In the genomic region with DNA sequence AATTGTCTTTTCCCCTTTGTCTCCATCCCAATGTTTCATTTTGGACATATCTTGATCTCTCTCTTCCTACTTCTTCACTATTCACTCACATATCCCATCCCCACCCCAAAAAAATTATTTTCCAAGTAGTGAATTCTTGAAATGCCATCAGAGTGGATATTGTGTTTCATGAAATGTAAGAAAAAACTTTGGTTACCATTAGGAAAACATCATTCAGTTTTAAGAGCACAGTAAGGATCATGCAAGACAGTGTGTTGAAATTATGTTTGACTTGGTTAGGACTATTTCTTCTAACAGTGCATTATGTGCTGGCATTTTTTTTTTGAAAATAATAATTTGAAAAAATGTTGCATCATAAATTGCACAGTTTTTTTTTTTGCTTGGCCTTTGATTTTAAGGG, we compare ENCODE assay signal across 25 cellular contexts. TPM values are rescaled to one million over a fixed set of nuclear protein-coding genes. Genes with fewer than 3 reads are reported as not detected.
DNase-seq lines count a peak whose midpoint lies in the region; ATAC-seq, FAIRE-seq and TF ChIP-seq lines count a peak whose summit lies in the region.
"Had no signal": no experiment of that assay in that cellular context is flagged by ENCODE, and none has a peak within 500 bp of the region (broad histone marks: within the 10 kb centered on the region; RNA-seq: fewer than 3 reads in every experiment).

No MANE protein-coding gene starts in this region.

- DNase-seq in cardiac muscle cell (ENCODE audit: low read depth in 1 of 2, low spot score in 1 of 2) (no peak), right atrium auricular region (ENCODE audit: low spot score) (no peak), nephron progenitor cell (no peak), smooth muscle cell (lab: John Stamatoyannopoulos, UW; ENCODE audit: unreplicated experiment) (no peak), pancreas (no peak)
- DNase-seq in activated naive CD4-positive, alpha-beta T cell treated with anti-CD3 and anti-CD28 coated beads for 36 hours = no peak
- DNase-seq: ACHN; AML-193; C1 segment of cervical spinal cord; Calu3; CD4-positive, alpha-beta memory T cell; COR-L47; DMS153; DND-41; GM23248; H7 had no signal

- H3K27me3 ChIP-seq in cardiac muscle cell (peaks cover 21% of the 10 kb centered on the region), right atrium auricular region (peaks cover 6 to 12% of the 10 kb centered on the region in 2 donors), smooth muscle cell (ENCODE audit: low read depth) (peaks cover 5% of the 10 kb centered on the region), pancreas (peaks cover 0 to 32% (median 7%) of the 10 kb centered on the region in 4 donors)

- H3K4me3 Mint-ChIP-seq in brain = peak overlapping the region in 4 of 5 experiments; percentile 8 to 72 (median 50)
- peak overlapping the region; percentile 12 for H3K4me3 Mint-ChIP-seq in nephron progenitor cell
- no peak overlapping the region for H3K4me3 Mint-ChIP-seq in activated naive CD4-positive, alpha-beta T cell treated with anti-CD3 and anti-CD28 coated beads for 36 hours
- H3K4me3 Mint-ChIP-seq: CD4-positive, alpha-beta memory T cell had no signal

- no peak overlapping the region for H3K27ac ChIP-seq in cardiac muscle cell
- no peak overlapping the region for H3K27ac ChIP-seq in right atrium auricular region
- no peak overlapping the region for H3K27ac ChIP-seq in smooth muscle cell (ENCODE audit: low read depth)
- H3K27ac ChIP-seq in pancreas = no peak overlapping the region
- H3K27ac ChIP-seq: 22Rv1, GM23248 had no signal

- H3K36me3 ChIP-seq in cardiac muscle cell = no peaks in the 10 kb centered on the region
- H3K36me3 ChIP-seq in right atrium auricular region = no peaks in the 10 kb centered on the region
- H3K36me3 ChIP-seq in smooth muscle cell (ENCODE audit: low read depth) = no peaks in the 10 kb centered on the region
- H3K36me3 ChIP-seq in pancreas = no peaks in the 10 kb centered on the region

- H3K4me3 ChIP-seq in cardiac muscle cell (peak overlapping the region; percentile 7), right atrium auricular region (no peak overlapping the region), smooth muscle cell (no peak overlapping the region), pancreas (no peak overlapping the region)
- H3K4me3 ChIP-seq: GM23248 had no signal

- peaks cover 69% of the 10 kb centered on the region for H3K27me3 Mint-ChIP-seq in brain
- peaks cover 5% of the 10 kb centered on the region for H3K27me3 Mint-ChIP-seq in nephron progenitor cell (ENCODE audit: low read depth, poor library complexity)
- H3K27me3 Mint-ChIP-seq in activated naive CD4-positive, alpha-beta T cell treated with anti-CD3 and anti-CD28 coated beads for 36 hours (ENCODE audit: low read depth) = peaks cover 26% of the 10 kb centered on the region

- H3K4me1 Mint-ChIP-seq in brain (peaks cover 17% of the 10 kb centered on the region), nephron progenitor cell (peaks cover 51% of the 10 kb centered on the region)
- peaks cover 11% of the 10 kb centered on the region for H3K4me1 Mint-ChIP-seq in activated naive CD4-positive, alpha-beta T cell treated with anti-CD3 and anti-CD28 coated beads for 36 hours (ENCODE audit: low read depth)

- H3K36me3 Mint-ChIP-seq in brain (no peaks in the 10 kb centered on the region), nephron progenitor cell (ENCODE audit: low read depth) (peaks cover 5% of the 10 kb centered on the region)
- H3K36me3 Mint-ChIP-seq in activated naive CD4-positive, alpha-beta T cell treated with anti-CD3 and anti-CD28 coated beads for 36 hours (ENCODE audit: low read depth) = no peaks in the 10 kb centered on the region
- H3K36me3 Mint-ChIP-seq: CD4-positive, alpha-beta memory T cell had no signal

- no peaks in the 10 kb centered on the region for H3K9me3 ChIP-seq in cardiac muscle cell (ENCODE audit: low read depth)
- no peaks in the 10 kb centered on the region for H3K9me3 ChIP-seq in right atrium auricular region
- no peaks in the 10 kb centered on the region for H3K9me3 ChIP-seq in smooth muscle cell (replicated peaks; ENCODE audit: low read depth)
- no peaks in the 10 kb centered on the region for H3K9me3 ChIP-seq in pancreas

- peak overlapping the region; percentile 92 for H3K4me2 ChIP-seq in smooth muscle cell

- CTCF ChIA-PET in activated naive CD4-positive, alpha-beta T cell treated with anti-CD3 and anti-CD28 coated beads for 36 hours (lab: Charles Lee) = interaction anchor here (1.2 kb wide), 1 partner anchor 25 kb away, joined by 3 read pairs; no protein-coding TSS in a partner anchor

- intact Hi-C loops in pancreas (cut with DNase I) = no loop called here
- intact Hi-C loops in activated naive CD4-positive, alpha-beta T cell treated with anti-CD3 and anti-CD28 coated beads for 36 hours (cut with micrococcal nuclease) = loop anchor here (5.0 kb wide), 2 partner anchors 782 to 1342 kb away; a partner anchor contains a TSS

- H3K9ac ChIP-seq in smooth muscle cell (ENCODE audit: low read depth) = no peak overlapping the region
- H3K9ac ChIP-seq: GM23248 had no signal

- H3K9me3 Mint-ChIP-seq in brain (no peaks in the 10 kb centered on the region), nephron progenitor cell (no peaks in the 10 kb centered on the region)
- no peaks in the 10 kb centered on the region for H3K9me3 Mint-ChIP-seq in activated naive CD4-positive, alpha-beta T cell treated with anti-CD3 and anti-CD28 coated beads for 36 hours
- H3K9me3 Mint-ChIP-seq: CD4-positive, alpha-beta memory T cell had no signal

- peaks cover 94% of the 10 kb centered on the region for H3K79me2 ChIP-seq in smooth muscle cell (ENCODE audit: low read depth)

- H3K4me1 ChIP-seq in cardiac muscle cell (ENCODE audit: low read depth) (no peaks in the 10 kb centered on the region), right atrium auricular region (peaks cover 0 to 22% of the 10 kb centered on the region in 2 donors), smooth muscle cell (ENCODE audit: low read depth) (peaks cover 9% of the 10 kb centered on the region), pancreas (no peaks in the 10 kb centered on the region)

- peaks cover 37% of the 10 kb centered on the region for H4K20me1 ChIP-seq in smooth muscle cell (ENCODE audit: low read depth)

- TF ChIP-seq CTCF in cardiac muscle cell (IDR thresholded peaks at IDR 0.05; ENCODE audit: low read depth, low read length) (no peak), right atrium auricular region (IDR thresholded peaks at IDR 0.05) (no peak), brain (conservative IDR thresholded peaks at IDR 0.05) (no peak), nephron progenitor cell (IDR thresholded peaks at IDR 0.05) (no peak), smooth muscle cell (IDR thresholded peaks at IDR 0.05; ENCODE audit: borderline replicate concordance, insufficient read depth, poor library complexity, severe bottlenecking) (no peak), pancreas (IDR thresholded peaks at IDR 0.05) (no peak)

- H2AFZ ChIP-seq in smooth muscle cell (ENCODE audit: low read depth) = no peak overlapping the region
- H2AFZ ChIP-seq: GM23248 had no signal

- H3K27ac Mint-ChIP-seq in brain (no peak overlapping the region), nephron progenitor cell (no peak overlapping the region)
- H3K27ac Mint-ChIP-seq in activated naive CD4-positive, alpha-beta T cell treated with anti-CD3 and anti-CD28 coated beads for 36 hours = no peak overlapping the region
- H3K27ac Mint-ChIP-seq: CD4-positive, alpha-beta memory T cell had no signal

- no peak for FAIRE-seq in pancreas (lab: Jason Lieb, UNC)
- FAIRE-seq: A204.1, G401.6, GM12892, H1 had no signal

- ATAC-seq in pancreas = no peak
- no peak for ATAC-seq in GM21737 (IDR thresholded peaks at IDR 0.05; ENCODE audit: unreplicated experiment)
- ATAC-seq: HCT116 had no signal

- H3F3A ChIP-seq in smooth muscle cell (ENCODE audit: low read depth) = no peaks in the 10 kb centered on the region

RNA-seq across cellular contexts. Expression of a gene that starts 5.7 kb away (rescaled TPM):
- total RNA-seq in cardiac muscle cell = 53.9 and 88.0 TPM in 2 replicates
- polyA plus RNA-seq in cardiac muscle cell = 170 and 280 TPM in 2 replicates
- total RNA-seq in right atrium auricular region = under 1 TPM in 1 of 2 donors, not detected in 1; 0.75 TPM
- 0.15 TPM for polyA plus RNA-seq in brain (ENCODE audit: insufficient read depth, low read depth, low replicate concordance)
- total RNA-seq in smooth muscle cell = 21.7 and 28.8 TPM in 2 replicates
- 70.1 and 74.5 TPM in 2 replicates for polyA plus RNA-seq in smooth muscle cell
- 1 to 10 TPM in 2 of 6 donors, under 1 TPM in 4; 0.14 to 2.2 (median 0.81) TPM for total RNA-seq in pancreas
- 1 to 10 TPM in 1 of 2 donors, under 1 TPM in 1; 0.92 to 2.3 TPM for polyA plus RNA-seq in pancreas
- total RNA-seq in activated naive CD4-positive, alpha-beta T cell treated with anti-CD3 and anti-CD28 coated beads for 36 hours = not detected
- total RNA-seq: Calu3; CD4-positive, alpha-beta memory T cell; H1; H7 had no signal
- polyA plus RNA-seq: BJ; CD4-positive, alpha-beta memory T cell; H1 had no signal
